ENCODE assay signal across 8 cellular contexts in genomic region chr6:112163295-112164257, GRCh38.
DNase-seq lines count a peak whose midpoint lies in the region; ATAC-seq, FAIRE-seq and TF ChIP-seq lines count a peak whose summit lies in the region.

No MANE protein-coding gene starts in this region.

- H3K4me1 Mint-ChIP-seq in activated T-cell treated with anti-CD3 and anti-CD28 coated beads, Interleukin-2, amount 50 U/mL, for 4 hours (ENCODE audit: low read depth) = peaks cover 12% of the 10 kb centered on the region

- H4K20me1 ChIP-seq in PC-9 (ENCODE audit: insufficient read depth) = no peaks in the 10 kb centered on the region

- peaks cover 17% of the 10 kb centered on the region; the same call in 1 of the 2 replicates for H3F3A ChIP-seq in PC-9 (ENCODE audit: insufficient read depth, low read depth)

- peak; percentile 91 for DNase-seq in D341Med (ENCODE audit: low spot score)
- DNase-seq in PC-9 = no peak
- DNase-seq in activated T-cell treated with anti-CD3 and anti-CD28 coated beads, Interleukin-2, amount 50 U/mL, for 4 hours = peak; percentile 73
- peak; percentile 1 to 18 for DNase-seq in frontal cortex (ENCODE audit: low spot score in 2 of 2)
- DNase-seq in posterior cingulate gyrus = peak in 7 of 10 donors; percentile 26 to 88 (median 69)
- DNase-seq in urothelium cell line (ENCODE audit: low spot score) = peak; percentile 70

- H3K36me3 ChIP-seq in PC-9 (ENCODE audit: low read depth) = peaks cover 82% of the 10 kb centered on the region

- no peaks in the 10 kb centered on the region for H3K9me2 ChIP-seq in PC-9 (ENCODE audit: insufficient read depth)

- H3K36me3 Mint-ChIP-seq in activated T-cell treated with anti-CD3 and anti-CD28 coated beads, Interleukin-2, amount 50 U/mL, for 4 hours (ENCODE audit: insufficient read depth) = no peaks in the 10 kb centered on the region

- CTCF ChIA-PET in PC-9 (lab: Charles Lee) = interaction anchor here (0.6 to 1.2 kb wide), 3 partner anchors 40 to 164 kb away, joined by 3 to 13 read pairs (median 5); no protein-coding TSS in a partner anchor

- intact Hi-C loops in PC-9 (cut with micrococcal nuclease; ENCODE audit: unreplicated experiment) = no loop called here
- intact Hi-C loops in posterior cingulate gyrus (cut with DNase I) = loop anchor here (2.0 kb wide), 1 partner anchor 77 kb away; the partner anchor contains the start of genes FAM229B and TUBE1

- peak overlapping the region; percentile 31 for H3K4me3 Mint-ChIP-seq in activated T-cell treated with anti-CD3 and anti-CD28 coated beads, Interleukin-2, amount 50 U/mL, for 4 hours

- no peak overlapping the region for H3K4me3 ChIP-seq in PC-9

- no peak overlapping the region for H3K4me2 ChIP-seq in PC-9

- peak; percentile 100 for ATAC-seq in GM19463 (IDR thresholded peaks at IDR 0.05; ENCODE audit: unreplicated experiment)
- peak; percentile 98 for ATAC-seq in HG03521 (IDR thresholded peaks at IDR 0.05; ENCODE audit: unreplicated experiment)
- ATAC-seq in activated T-cell treated with anti-CD3 and anti-CD28 coated beads, Interleukin-2, amount 50 U/mL, for 4 hours = peak; percentile 97 to 98

- H2AFZ ChIP-seq in PC-9 = no peak overlapping the region

- no peaks in the 10 kb centered on the region for H3K4me1 ChIP-seq in PC-9 (replicated peaks; ENCODE audit: insufficient read depth)

- TF ChIP-seq CTCF in PC-9 (conservative IDR thresholded peaks at IDR 0.05) = peak; percentile 74

- H3K27ac ChIP-seq in PC-9 = no peak overlapping the region

- no peaks in the 10 kb centered on the region for H3K9me3 ChIP-seq in PC-9 (ENCODE audit: insufficient read depth, low read depth)

- POLR2A ChIA-PET in PC-9 (lab: Charles Lee; ENCODE audit: unreplicated experiment) = no interaction called here

- no peaks in the 10 kb centered on the region for H3K27me3 ChIP-seq in PC-9 (ENCODE audit: insufficient read depth, low read depth)

- BruUV-seq in PC-9 (replicated peaks; lab: Mats Ljungman, UMichigan) = no TSS peak

- no peaks in the 10 kb centered on the region for H3K9me3 Mint-ChIP-seq in activated T-cell treated with anti-CD3 and anti-CD28 coated beads, Interleukin-2, amount 50 U/mL, for 4 hours

- H3K27me3 Mint-ChIP-seq in activated T-cell treated with anti-CD3 and anti-CD28 coated beads, Interleukin-2, amount 50 U/mL, for 4 hours (ENCODE audit: low read depth) = peaks cover 50% of the 10 kb centered on the region

- H3K79me2 ChIP-seq in PC-9 (ENCODE audit: low read depth) = no peaks in the 10 kb centered on the region

- FAIRE-seq in frontal cortex (lab: Jason Lieb, UNC) (no peak), urothelium cell line (lab: Jason Lieb, UNC) (no peak)

Comparison
In these comparisons a context has a peak if more than half of its experiments do, and no peak if none do; other contexts are left out.
1. DNase-seq: peak in D341Med (single experiment), activated T-cell treated with anti-CD3 and anti-CD28 coated beads, Interleukin-2, amount 50 U/mL, for 4 hours (single experiment), frontal cortex (2 of 2), posterior cingulate gyrus (7 of 10) and urothelium cell line (single experiment); none in PC-9 (0 of 2).
2. Peak in every context shown above with its lines, with median percentiles within 50 percentile points of each other: ATAC-seq.